ENCODE assay signal across 8 cellular contexts in the genomic region with DNA sequence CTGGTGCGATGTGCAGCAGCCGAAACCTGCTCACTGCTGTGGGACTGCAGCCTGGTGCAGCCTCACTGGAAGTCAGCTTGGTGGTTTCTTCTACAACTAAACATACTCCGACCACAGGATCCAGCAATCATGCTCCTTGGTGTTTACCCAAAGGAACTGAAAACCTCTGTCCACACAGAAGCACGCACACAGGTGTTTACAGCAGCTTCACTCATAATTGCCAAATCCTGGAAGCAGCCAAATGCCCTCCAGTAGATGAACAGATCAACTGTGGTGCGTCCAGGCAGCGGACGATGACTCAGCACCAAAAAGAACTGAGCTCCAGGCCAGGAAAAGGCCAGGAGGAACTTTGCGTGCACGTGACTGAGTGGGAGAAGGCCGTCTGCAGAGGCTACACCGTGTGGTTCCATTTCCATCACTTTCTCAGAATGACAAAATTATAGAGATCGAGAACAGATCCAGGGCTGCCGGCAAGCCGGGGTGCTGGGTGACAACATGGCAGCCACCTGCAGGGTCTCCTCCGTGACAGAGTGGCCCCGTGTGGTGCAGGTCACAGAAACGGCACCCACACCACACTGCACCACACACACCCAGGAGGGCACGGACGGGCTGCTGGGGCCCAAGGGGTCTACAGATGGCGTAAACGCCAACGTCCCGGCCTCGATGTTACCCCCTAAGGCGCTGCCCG. TPM values are rescaled to one million over a fixed set of nuclear protein-coding genes. Genes with fewer than 3 reads are reported as not detected.
DNase-seq lines count a peak whose midpoint lies in the region; ATAC-seq and TF ChIP-seq lines count a peak whose summit lies in the region.

No MANE protein-coding gene starts in this region.

- H3K9me3 ChIP-seq in HEK293 (ENCODE audit: control insufficient read depth, insufficient read depth, low read depth, low read length): no peaks in the 10 kb centered on the region

- ATAC-seq in HG03469 (IDR thresholded peaks at IDR 0.05; ENCODE audit: unreplicated experiment) (no peak), GM19397 (IDR thresholded peaks at IDR 0.05; ENCODE audit: unreplicated experiment) (no peak)

- CTCF ChIA-PET in HEK293 (lab: Yijun Ruan, JAX): interaction anchor here (0.7 to 1.8 kb wide), 4 partner anchors 12 to 63 kb away, joined by 3 to 5 read pairs (median 3); a partner anchor contains a TSS

- POLR2A ChIA-PET in HEK293 (lab: Yijun Ruan, JAX): interaction anchor here (1.0 to 1.4 kb wide), 3 partner anchors 23 to 59 kb away, joined by 3 to 5 read pairs (median 4); a partner anchor contains a TSS

- H3K27ac ChIP-seq in HEK293 (ENCODE audit: extremely low read depth, low read depth, low read length): no peak overlapping the region

- DNase-seq in SHP77 (lab: John Stamatoyannopoulos, UW): peak; percentile 53 to 78
- peak; percentile 88 for DNase-seq in fibroblast of villous mesenchyme (ENCODE audit: low read depth)
- DNase-seq in skeletal muscle cell (ENCODE audit: low read depth): peak; percentile 28
- DNase-seq in NCI-H1417 treated with DMSO at 0.1 percent for 48 hours (lab: John Stamatoyannopoulos, UW): no peak
- no peak for DNase-seq in cortex of kidney (lab: John Stamatoyannopoulos, UW)

- H3K4me1 ChIP-seq in HEK293 (ENCODE audit: control insufficient read depth, insufficient read depth, low read length): no peaks in the 10 kb centered on the region

- H3K36me3 ChIP-seq in HEK293 (ENCODE audit: control insufficient read depth in 2 of 2, insufficient read depth in 1 of 2, low read length in 2 of 2): no peaks in the 10 kb centered on the region

- no peak overlapping the region for H3K4me3 ChIP-seq in HEK293 (ENCODE audit: low read depth, low read length)
- H3K4me3 ChIP-seq in fibroblast of villous mesenchyme (ENCODE audit: low read depth, low read length): no peak overlapping the region
- no peak overlapping the region for H3K4me3 ChIP-seq in skeletal muscle cell (ENCODE audit: low read depth, low read length)

- TF ChIP-seq CTCF in HEK293 (tag by site-specific recombination; IDR thresholded peaks at IDR 0.05): no peak
- no peak for TF ChIP-seq CTCF in fibroblast of villous mesenchyme (IDR thresholded peaks at IDR 0.05; ENCODE audit: insufficient read depth, low read depth, low read length)

TF ChIP-seq in HEK293, 187 proteins besides CTCF, POLR2A, EP300 and RAD21:
- TF ChIP-seq ZBTB17 (tag by site-specific recombination; IDR thresholded peaks at IDR 0.05) (0 out of 2 replicates have a peak, but pooled peaks have one; percentile 24), YY1 (tag by site-specific recombination; IDR thresholded peaks at IDR 0.05) (no peak)
TF ChIP-seq in HEK293: peak in this region for 1.

RNA-seq across cellular contexts. Expression of a gene that starts 23.1 kb away (rescaled TPM):
- total RNA-seq in fibroblast of villous mesenchyme: 22.0 and 22.9 TPM in 2 replicates

RNA-seq across cellular contexts. Expression of a gene that starts 41.1 kb away (rescaled TPM):
- under 0.01 TPM in 1 of 2 replicates, not detected in the other for total RNA-seq in fibroblast of villous mesenchyme

RNA-seq across cellular contexts. Expression of a gene that starts 59.0 kb away (rescaled TPM):
- total RNA-seq in fibroblast of villous mesenchyme: 0.32 TPM in 1 of 2 replicates, not detected in the other

RNA-seq across cellular contexts. Expression of a gene that starts 59.3 kb away (rescaled TPM):
- 7.3 and 8.1 TPM in 2 replicates for total RNA-seq in fibroblast of villous mesenchyme

Comparison
In these comparisons a context has a peak if more than half of its experiments do, and no peak if none do; other contexts are left out.
1. DNase-seq: peak in SHP77 (2 of 2), fibroblast of villous mesenchyme (single experiment) and skeletal muscle cell (single experiment); none in NCI-H1417 treated with DMSO at 0.1 percent for 48 hours (single experiment) and cortex of kidney (single experiment).